ENCODE assay signal across 7 cellular contexts in the genomic region with DNA sequence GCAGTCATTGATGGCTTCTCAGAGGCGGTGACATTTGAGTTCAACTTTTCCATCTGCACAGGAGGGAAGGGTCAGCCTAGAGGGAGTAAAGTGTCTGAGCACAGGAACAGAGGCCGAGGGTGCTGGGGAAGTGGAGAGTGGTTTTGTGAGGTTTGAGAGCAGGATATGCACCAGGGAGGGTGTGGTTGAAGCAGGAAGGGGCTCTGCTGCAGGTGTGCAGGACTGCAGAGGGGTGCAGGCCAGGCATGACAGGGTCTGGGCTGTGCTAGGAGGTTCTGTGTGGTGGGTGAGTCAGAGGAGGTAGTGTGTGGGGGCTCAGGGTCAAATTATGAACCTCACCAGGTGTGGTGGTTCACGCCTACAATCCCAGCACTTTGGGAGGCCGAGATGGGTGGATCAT.
A peak's percentile ranks its signal among the peaks of the same experiment; 100 is the strongest.
DNase-seq lines count a peak whose midpoint lies in the region; ATAC-seq and TF ChIP-seq lines count a peak whose summit lies in the region.
"Not testable (repeated sequence)": the region's sequence is repeated elsewhere in the genome, so short reads cannot be mapped to it uniquely, and the experiment has no call there.

No MANE protein-coding gene starts in this region.

- DNase-seq in mucosa of descending colon, result not testable (repeated sequence)

- not testable (repeated sequence) for H3K9me3 ChIP-seq in mucosa of descending colon

- H3K36me3 ChIP-seq in mucosa of descending colon (ENCODE audit: low read depth), result not testable (repeated sequence)

- not testable (repeated sequence) for H3K4me1 ChIP-seq in mucosa of descending colon (ENCODE audit: low read depth)

- H3K4me3 ChIP-seq in mucosa of descending colon, result not testable (repeated sequence)

- intact Hi-C loops in mucosa of descending colon (cut with DNase I, micrococcal nuclease), result not testable (repeated sequence)

- not testable (repeated sequence) for TF ChIP-seq CTCF in mucosa of descending colon (IDR thresholded peaks at IDR 0.05)

- ATAC-seq in GM18868 (IDR thresholded peaks at IDR 0.05; ENCODE audit: unreplicated experiment) (peak; percentile 65), GM19455 (IDR thresholded peaks at IDR 0.05; ENCODE audit: unreplicated experiment) (peak; percentile 84), GM21528 (IDR thresholded peaks at IDR 0.05; ENCODE audit: low FRiP score, unreplicated experiment) (peak; percentile 60), HG02678 (IDR thresholded peaks at IDR 0.05; ENCODE audit: unreplicated experiment) (peak; percentile 59), HG03095 (IDR thresholded peaks at IDR 0.05; ENCODE audit: unreplicated experiment) (peak; percentile 64), HG03442 (IDR thresholded peaks at IDR 0.05; ENCODE audit: unreplicated experiment) (peak; percentile 68), mucosa of descending colon (peak; percentile 23)

Comparison
In these comparisons a context has a peak if more than half of its experiments do, and no peak if none do; other contexts are left out.
1. ATAC-seq: peak in every context shown above with its lines; median percentile 84 in GM19455; 68 in HG03442; 65 in GM18868; 64 in HG03095; 60 in GM21528; 59 in HG02678; 23 in mucosa of descending colon.